1 cellular context compared by ENCODE assay signal in the genomic region with DNA sequence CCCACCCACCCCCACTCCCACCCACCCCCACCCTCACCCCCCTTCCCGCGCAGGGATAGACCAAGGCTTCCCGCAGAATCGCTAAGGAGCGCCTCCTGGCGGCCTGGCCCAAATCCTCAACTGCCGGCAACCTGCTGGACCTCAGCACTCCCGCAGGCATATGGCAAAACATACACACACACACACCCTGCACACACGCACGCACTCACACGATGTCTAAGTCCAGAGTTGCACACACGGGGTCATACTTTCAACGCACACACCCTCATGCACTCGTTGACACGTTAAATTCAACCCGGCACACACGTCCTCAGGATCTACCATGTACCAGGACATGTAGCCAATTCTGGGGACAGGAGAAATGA.
TF ChIP-seq lines count a peak whose summit lies in the region.

No MANE protein-coding gene starts in this region.

TF ChIP-seq in IMR-90, 13 proteins besides CTCF, POLR2A, EP300 and RAD21 (continued from another document):
- TF ChIP-seq, protein P1, sequence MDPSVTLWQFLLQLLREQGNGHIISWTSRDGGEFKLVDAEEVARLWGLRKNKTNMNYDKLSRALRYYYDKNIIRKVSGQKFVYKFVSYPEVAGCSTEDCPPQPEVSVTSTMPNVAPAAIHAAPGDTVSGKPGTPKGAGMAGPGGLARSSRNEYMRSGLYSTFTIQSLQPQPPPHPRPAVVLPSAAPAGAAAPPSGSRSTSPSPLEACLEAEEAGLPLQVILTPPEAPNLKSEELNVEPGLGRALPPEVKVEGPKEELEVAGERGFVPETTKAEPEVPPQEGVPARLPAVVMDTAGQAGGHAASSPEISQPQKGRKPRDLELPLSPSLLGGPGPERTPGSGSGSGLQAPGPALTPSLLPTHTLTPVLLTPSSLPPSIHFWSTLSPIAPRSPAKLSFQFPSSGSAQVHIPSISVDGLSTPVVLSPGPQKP (IDR thresholded peaks at IDR 0.05; ENCODE audit: borderline replicate concordance, low read depth, low read length) = no peak
